Comparison of ENCODE assay signal across 11 cellular contexts in genomic region chr15:30043211-30043655, GRCh38. TPM values are rescaled to one million over a fixed set of nuclear protein-coding genes. Genes with fewer than 3 reads are reported as not detected.
DNase-seq lines count a peak whose midpoint lies in the region; ATAC-seq and TF ChIP-seq lines count a peak whose summit lies in the region.
"Had no signal": no experiment of that assay in that cellular context is flagged by ENCODE, and none has a peak within 500 bp of the region (broad histone marks: within the 10 kb centered on the region; RNA-seq: fewer than 3 reads in every experiment).

No MANE protein-coding gene starts in this region.

- H3K9me3 Mint-ChIP-seq in osteocyte (ENCODE audit: unreplicated experiment), result no peaks in the 10 kb centered on the region
- H3K9me3 Mint-ChIP-seq: activated CD4-positive, alpha-beta memory T cell treated with anti-CD3 and anti-CD28 coated beads, Interleukin-2, amount 10 ng/mL, durations not matched to agents 7 days and 5 days had no signal

- ATAC-seq in HG02610 (IDR thresholded peaks at IDR 0.05; ENCODE audit: unreplicated experiment), result no peak

- no peak overlapping the region for H3K27ac Mint-ChIP-seq in osteocyte (ENCODE audit: unreplicated experiment)
- H3K27ac Mint-ChIP-seq: activated CD4-positive, alpha-beta memory T cell treated with anti-CD3 and anti-CD28 coated beads, Interleukin-2, amount 10 ng/mL, durations not matched to agents 7 days and 5 days had no signal

- peaks cover 14% of the 10 kb centered on the region for H3K27me3 Mint-ChIP-seq in osteocyte (ENCODE audit: unreplicated experiment)

- no peak overlapping the region for H3K4me3 Mint-ChIP-seq in osteocyte (ENCODE audit: unreplicated experiment)
- H3K4me3 Mint-ChIP-seq: activated CD4-positive, alpha-beta memory T cell treated with anti-CD3 and anti-CD28 coated beads, Interleukin-2, amount 10 ng/mL, durations not matched to agents 7 days and 5 days had no signal

- peaks cover 21% of the 10 kb centered on the region for H3K4me1 Mint-ChIP-seq in osteocyte (ENCODE audit: unreplicated experiment)
- H3K4me1 Mint-ChIP-seq: activated CD4-positive, alpha-beta memory T cell treated with anti-CD3 and anti-CD28 coated beads, Interleukin-2, amount 10 ng/mL, durations not matched to agents 7 days and 5 days had no signal

- no peaks in the 10 kb centered on the region for H3K36me3 Mint-ChIP-seq in osteocyte (ENCODE audit: unreplicated experiment)

- DNase-seq in DMS114 treated with DMSO at 0.1 percent for 48 hours (lab: John Stamatoyannopoulos, UW; ENCODE audit: unreplicated experiment), result peak; percentile 25
- peak; percentile 3 for DNase-seq in NCI-H2171 (lab: John Stamatoyannopoulos, UW)
- peak; percentile 54 for DNase-seq in dermis blood vessel endothelial cell
- no peak for DNase-seq in osteocyte (ENCODE audit: extremely low spot score, unreplicated experiment)
- DNase-seq in GOT3 (lab: John Stamatoyannopoulos, UW), result no peak
- DNase-seq in NCI-H774 (lab: John Stamatoyannopoulos, UW), result no peak
- DNase-seq in SKM-1 treated with dmso at 0.1 percent for 144 hours (lab: John Stamatoyannopoulos, UW; ENCODE audit: unreplicated experiment), result no peak
- DNase-seq: activated CD4-positive, alpha-beta memory T cell treated with anti-CD3 and anti-CD28 coated beads, Interleukin-2, amount 10 ng/mL, durations not matched to agents 7 days and 5 days; erythroblast had no signal

- TF ChIP-seq CTCF in osteocyte (IDR thresholded peaks at IDR 0.05), result peak; percentile 67

RNA-seq across cellular contexts. Expression of gene GOLGA8J, which starts 39.5 kb away (rescaled TPM):
- total RNA-seq in dermis blood vessel endothelial cell (0.17 TPM in 1 of 2 replicates, not detected in the other), osteocyte (0.34 TPM in 1 of 2 replicates, not detected in the other)
- total RNA-seq: activated CD4-positive, alpha-beta memory T cell treated with anti-CD3 and anti-CD28 coated beads, Interleukin-2, amount 10 ng/mL, durations not matched to agents 7 days and 5 days; pulmonary artery endothelial cell had no signal

Comparison
In these comparisons a context has a peak if more than half of its experiments do, and no peak if none do; other contexts are left out.
1. DNase-seq: peak in DMS114 treated with DMSO at 0.1 percent for 48 hours (single experiment), NCI-H2171 (single experiment) and dermis blood vessel endothelial cell (single experiment); none in osteocyte (single experiment), GOT3 (single experiment), NCI-H774 (single experiment) and SKM-1 treated with dmso at 0.1 percent for 144 hours (single experiment).